ENCODE assay signal across 8 cellular contexts in genomic region chr5:172852490-172853354, GRCh38. TPM values are rescaled to one million over a fixed set of nuclear protein-coding genes. Genes with fewer than 3 reads are reported as not detected.
DNase-seq lines count a peak whose midpoint lies in the region; ATAC-seq, FAIRE-seq and TF ChIP-seq lines count a peak whose summit lies in the region.

No MANE protein-coding gene starts in this region.

- H3K4me1 ChIP-seq in CD4-positive, CD25-positive, alpha-beta regulatory T cell (ENCODE audit: control insufficient read depth, insufficient read depth, low read length, poor library complexity, severe bottlenecking): no peaks in the 10 kb centered on the region
- H3K4me1 ChIP-seq in esophagus (ENCODE audit: control insufficient read depth in 2 of 2, insufficient read depth in 2 of 2, low read length in 1 of 2): peaks cover 10 to 58% of the 10 kb centered on the region in 2 donors
- peaks cover 31% of the 10 kb centered on the region for H3K4me1 ChIP-seq in prostate gland (replicated peaks)

- no peak overlapping the region for H3K27ac ChIP-seq in CD4-positive, CD25-positive, alpha-beta regulatory T cell (ENCODE audit: insufficient read depth, low read length, poor library complexity, severe bottlenecking)
- peak overlapping the region; percentile 83 to 85 for H3K27ac ChIP-seq in esophagus (ENCODE audit: low read depth in 2 of 2, low read length in 1 of 2)
- H3K27ac ChIP-seq in prostate gland: peak overlapping the region; percentile 93 to 96

- WGBS in esophagus, 2 donors: 77 to 80% methylated on average over 18 of the region's 18 CpGs
- WGBS in prostate gland: 89% methylated on average over 18 of the region's 18 CpGs

- no peak for FAIRE-seq in RCC 7860 (lab: Jason Lieb, UNC)

- H3K27ac Mint-ChIP-seq in CD4-positive, CD25-positive, alpha-beta regulatory T cell: peak overlapping the region in 2 of 3 donors; percentile 76 to 85
- no peak overlapping the region for H3K27ac Mint-ChIP-seq in mesothelial cell of epicardium

- peaks cover 0 to 2% (median 0%) of the 10 kb centered on the region in 7 donors for H3K9me3 Mint-ChIP-seq in CD4-positive, CD25-positive, alpha-beta regulatory T cell
- H3K9me3 Mint-ChIP-seq in mesothelial cell of epicardium: no peaks in the 10 kb centered on the region

- no peaks in the 10 kb centered on the region for H3K9me3 ChIP-seq in CD4-positive, CD25-positive, alpha-beta regulatory T cell (ENCODE audit: control insufficient read depth in 2 of 2, low read length in 2 of 2)
- H3K9me3 ChIP-seq in esophagus (ENCODE audit: control insufficient read depth in 2 of 2, insufficient read depth in 1 of 2, low read depth in 1 of 2, low read length in 1 of 2) (no peaks in the 10 kb centered on the region), prostate gland (no peaks in the 10 kb centered on the region)

- no peak for TF ChIP-seq CTCF in prostate gland (IDR thresholded peaks at IDR 0.05)
- TF ChIP-seq CTCF in mesothelial cell of epicardium (IDR thresholded peaks at IDR 0.05; ENCODE audit: unreplicated experiment): no peak

- no peak for DNase-seq in CD4-positive, CD25-positive, alpha-beta regulatory T cell
- DNase-seq in RCC 7860 (ENCODE audit: low spot score) (peak; percentile 42), prostate gland (ENCODE audit: low spot score) (no peak), mesothelial cell of epicardium (ENCODE audit: low spot score in 2 of 2, unreplicated experiment in 2 of 2) (no peak), anterior cingulate cortex (lab: John Stamatoyannopoulos, UW) (no peak), amniotic stem cell (lab: John Stamatoyannopoulos, UW) (no peak), 8988T (no peak)

- H3K4me3 ChIP-seq in CD4-positive, CD25-positive, alpha-beta regulatory T cell (ENCODE audit: low read depth, low read length): no peak overlapping the region
- no peak overlapping the region for H3K4me3 ChIP-seq in esophagus (ENCODE audit: low read depth in 1 of 2, low read length in 2 of 2)
- H3K4me3 ChIP-seq in prostate gland: no peak overlapping the region

- H3K4me1 Mint-ChIP-seq in CD4-positive, CD25-positive, alpha-beta regulatory T cell: peaks cover 9 to 66% (median 28%) of the 10 kb centered on the region in 4 donors
- H3K4me1 Mint-ChIP-seq in mesothelial cell of epicardium: no peaks in the 10 kb centered on the region

- intact Hi-C loops in prostate gland (cut with DNase I): no loop called here

- H3K4me3 Mint-ChIP-seq in CD4-positive, CD25-positive, alpha-beta regulatory T cell: no peak overlapping the region
- H3K4me3 Mint-ChIP-seq in mesothelial cell of epicardium: no peak overlapping the region

- ATAC-seq in CD4-positive, CD25-positive, alpha-beta regulatory T cell (ENCODE audit: low read depth in 2 of 2): no peak

- no peaks in the 10 kb centered on the region for H3K36me3 ChIP-seq in CD4-positive, CD25-positive, alpha-beta regulatory T cell (ENCODE audit: control insufficient read depth, insufficient read depth, low read length)
- H3K36me3 ChIP-seq in esophagus (ENCODE audit: control insufficient read depth in 2 of 2, insufficient read depth in 2 of 2, low read length in 1 of 2) (peaks cover 0 to 4% of the 10 kb centered on the region in 2 donors), prostate gland (no peaks in the 10 kb centered on the region)

- no peak for TF ChIP-seq POLR2A in prostate gland (IDR thresholded peaks at IDR 0.05)

- peaks cover 24% of the 10 kb centered on the region for H3K36me3 Mint-ChIP-seq in CD4-positive, CD25-positive, alpha-beta regulatory T cell
- H3K36me3 Mint-ChIP-seq in mesothelial cell of epicardium: peaks cover 3% of the 10 kb centered on the region

- H3K27me3 ChIP-seq in CD4-positive, CD25-positive, alpha-beta regulatory T cell (ENCODE audit: control insufficient read depth, insufficient read depth, low read length): no peaks in the 10 kb centered on the region
- no peaks in the 10 kb centered on the region for H3K27me3 ChIP-seq in esophagus (ENCODE audit: control insufficient read depth in 1 of 2, insufficient read depth in 2 of 2, low read length in 2 of 2)
- H3K27me3 ChIP-seq in prostate gland (replicated peaks; ENCODE audit: insufficient read depth): no peaks in the 10 kb centered on the region

- no peaks in the 10 kb centered on the region for H3K27me3 Mint-ChIP-seq in CD4-positive, CD25-positive, alpha-beta regulatory T cell
- no peaks in the 10 kb centered on the region for H3K27me3 Mint-ChIP-seq in mesothelial cell of epicardium (ENCODE audit: low read depth)

RNA-seq across cellular contexts. Expression of gene ERGIC1, which starts 18.7 kb away (rescaled TPM):
- 58.4 TPM for total RNA-seq in CD4-positive, CD25-positive, alpha-beta regulatory T cell
- 10 to 100 TPM; 15.7 to 20.2 (median 18.4) TPM for polyA plus RNA-seq in CD4-positive, CD25-positive, alpha-beta regulatory T cell
- 10 to 100 TPM; 45.2 to 47.1 TPM for polyA plus RNA-seq in esophagus
- total RNA-seq in prostate gland: 100 to 1,000 TPM; 228 to 380 TPM
- total RNA-seq in mesothelial cell of epicardium: 107 to 110 TPM (median 109 TPM) in 3 replicates
